ENCODE assay signal across 16 cellular contexts in the genomic region with DNA sequence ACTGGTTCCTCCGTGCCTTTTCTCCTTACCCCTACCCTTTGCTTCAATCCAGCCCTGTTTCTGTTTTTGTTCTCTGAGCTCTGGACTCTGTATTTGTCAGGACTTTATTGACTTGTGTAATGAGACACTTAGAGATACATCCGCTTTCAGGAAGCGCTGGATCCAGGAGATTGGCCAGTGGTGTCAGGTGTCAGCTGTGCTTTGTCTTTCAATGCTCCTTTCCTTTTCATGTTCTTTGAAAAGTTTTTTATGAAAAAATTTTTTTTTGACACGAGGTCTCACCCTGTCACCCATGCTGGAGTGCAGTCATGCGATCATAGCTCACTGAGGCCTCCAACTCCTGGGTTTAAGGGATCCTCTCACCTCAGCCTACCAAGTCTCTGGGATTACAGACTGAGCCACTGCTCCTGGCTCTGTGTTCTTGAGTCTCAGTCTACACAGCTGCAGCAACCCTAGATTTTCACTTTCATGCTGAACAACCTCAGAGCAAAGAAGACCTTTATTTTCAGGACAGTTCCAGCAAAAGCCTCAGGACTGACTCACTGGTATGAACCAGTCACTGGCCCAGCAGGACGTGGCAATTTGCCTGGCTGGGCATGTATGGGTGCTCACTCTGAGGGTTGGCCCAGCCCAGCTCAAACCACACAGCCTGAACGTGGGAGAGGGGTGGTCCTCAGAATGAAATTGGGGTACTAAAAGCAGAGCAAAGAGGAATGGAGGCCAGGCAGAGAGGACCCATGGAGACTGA.
DNase-seq lines count a peak whose midpoint lies in the region; ATAC-seq, FAIRE-seq and TF ChIP-seq lines count a peak whose summit lies in the region.
"Had no signal": no experiment of that assay in that cellular context is flagged by ENCODE, and none has a peak within 500 bp of the region (broad histone marks: within the 10 kb centered on the region; RNA-seq: fewer than 3 reads in every experiment).

No MANE protein-coding gene starts in this region.

- no peaks in the 10 kb centered on the region for H3K9me3 ChIP-seq in A549
- H3K9me3 ChIP-seq: neutrophil, vagina had no signal

- TF ChIP-seq POLR2A in A549 (IDR thresholded peaks at IDR 0.05; ENCODE audit: low read length): no peak

- no peak for TF ChIP-seq RAD21 in A549 (conservative IDR thresholded peaks at IDR 0.05 in 1 of 2, IDR thresholded peaks at IDR 0.05 in 1 of 2)

- H3K4me2 ChIP-seq in A549: no peak overlapping the region

- H3K4me1 ChIP-seq in A549: no peaks in the 10 kb centered on the region
- H3K4me1 ChIP-seq: lower lobe of right lung, vagina had no signal

- FAIRE-seq in A549 (lab: Jason Lieb, UNC): no peak

- DNase-seq in A549 (ENCODE audit: low read depth in 1 of 2, low spot score in 1 of 2) (no peak), GM03348 (ENCODE audit: low spot score) (peak; percentile 86), T1000 (lab: John Stamatoyannopoulos, UW) (peak; percentile 44), fibroblast of peridontal ligament (ENCODE audit: extremely low read depth) (peak; percentile 43), G401 (ENCODE audit: low spot score) (no peak), GM10266 (ENCODE audit: extremely low spot score) (no peak)
- DNase-seq in effector CD4-positive, alpha-beta T cell: no peak
- DNase-seq in stimulated activated CD4-positive, alpha-beta T cell treated with anti-CD3 and anti-CD28 coated beads, Interleukin-4, amount 100 ng/mL, for 24 hours: no peak
- DNase-seq: activated CD4-positive, alpha-beta T cell treated with anti-CD3 and anti-CD28 coated beads, Interleukin-2, amount 10 ng/mL, durations not matched to agents 7 days and 5 days; activated naive CD4-positive, alpha-beta T cell treated with anti-CD3 and anti-CD28 coated beads for 36 hours; C1 segment of cervical spinal cord; head of caudate nucleus; lower lobe of right lung had no signal

- TF ChIP-seq CTCF in A549 (IDR thresholded peaks at IDR 0.05) (no peak), GM10266 (IDR thresholded peaks at IDR 0.05; ENCODE audit: control insufficient read depth, insufficient read depth, low read depth, missing control alignments) (no peak)

- in situ Hi-C loops in G401 (cut with HindIII; ENCODE audit: low sequenced_read_pairs): no loop called here

- H3K4me3 ChIP-seq in A549: no peak overlapping the region
- H3K4me3 ChIP-seq: coronary artery, lower lobe of right lung, vagina had no signal

- CTCF ChIA-PET in A549 (lab: Yijun Ruan, JAX): interaction anchor here (0.6 to 12.3 kb wide), 5 partner anchors 11 to 421 kb away, joined by 3 to 104 read pairs (median 3); no protein-coding TSS in a partner anchor

- TF ChIP-seq EP300 in A549 (IDR thresholded peaks at IDR 0.05): no peak

- no peak overlapping the region for H3K27ac ChIP-seq in A549
- H3K27ac ChIP-seq: coronary artery, lower lobe of right lung, neutrophil, vagina had no signal

- POLR2A ChIA-PET in A549 (lab: Yijun Ruan, JAX): no interaction called here

- WGBS in A549 (ENCODE audit: missing lambda C conversion rate): 46% methylated on average over 7 of the region's 7 CpGs

- peak; percentile 11 to 45; a peak in 2 of 6 replicates for ATAC-seq in A549

TF ChIP-seq in A549, 52 proteins besides CTCF, POLR2A, EP300 and RAD21:
- TF ChIP-seq EHMT2 (IDR thresholded peaks at IDR 0.05; ENCODE audit: low read depth) (no peak), RFX5 (IDR thresholded peaks at IDR 0.05) (no peak), NR3C1 (IDR thresholded peaks at IDR 0.05) (no peak), MAFK (IDR thresholded peaks at IDR 0.05; ENCODE audit: partially characterized antibody) (no peak), JUNB (IDR thresholded peaks at IDR 0.05) (no peak), KDM1A (IDR thresholded peaks at IDR 0.05; ENCODE audit: low read depth) (no peak), BHLHE40 (IDR thresholded peaks at IDR 0.05; ENCODE audit: low read depth, low read length) (no peak), EHF (CRISPR knock-in tag; IDR thresholded peaks at IDR 0.05) (no peak), HES2 (IDR thresholded peaks at IDR 0.05) (no peak), JUN (IDR thresholded peaks at IDR 0.05) (no peak), CEBPB (IDR thresholded peaks at IDR 0.05) (no peak), RARB (CRISPR knock-in tag; IDR thresholded peaks at IDR 0.05) (no peak), HEYL (CRISPR knock-in tag; IDR thresholded peaks at IDR 0.05) (no peak), FOSL2 (IDR thresholded peaks at IDR 0.05) (no peak), FOSL2 (CRISPR knock-in tag; IDR thresholded peaks at IDR 0.05) (no peak), HOXA7 (CRISPR knock-in tag; IDR thresholded peaks at IDR 0.05) (no peak)
- TF ChIP-seq, protein P1, sequence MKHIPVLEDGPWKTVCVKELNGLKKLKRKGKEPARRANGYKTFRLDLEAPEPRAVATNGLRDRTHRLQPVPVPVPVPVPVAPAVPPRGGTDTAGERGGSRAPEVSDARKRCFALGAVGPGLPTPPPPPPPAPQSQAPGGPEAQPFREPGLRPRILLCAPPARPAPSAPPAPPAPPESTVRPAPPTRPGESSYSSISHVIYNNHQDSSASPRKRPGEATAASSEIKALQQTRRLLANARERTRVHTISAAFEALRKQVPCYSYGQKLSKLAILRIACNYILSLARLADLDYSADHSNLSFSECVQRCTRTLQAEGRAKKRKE (CRISPR knock-in tag; IDR thresholded peaks at IDR 0.05; ENCODE audit: low read depth): no peak
- TF ChIP-seq, protein P2, sequence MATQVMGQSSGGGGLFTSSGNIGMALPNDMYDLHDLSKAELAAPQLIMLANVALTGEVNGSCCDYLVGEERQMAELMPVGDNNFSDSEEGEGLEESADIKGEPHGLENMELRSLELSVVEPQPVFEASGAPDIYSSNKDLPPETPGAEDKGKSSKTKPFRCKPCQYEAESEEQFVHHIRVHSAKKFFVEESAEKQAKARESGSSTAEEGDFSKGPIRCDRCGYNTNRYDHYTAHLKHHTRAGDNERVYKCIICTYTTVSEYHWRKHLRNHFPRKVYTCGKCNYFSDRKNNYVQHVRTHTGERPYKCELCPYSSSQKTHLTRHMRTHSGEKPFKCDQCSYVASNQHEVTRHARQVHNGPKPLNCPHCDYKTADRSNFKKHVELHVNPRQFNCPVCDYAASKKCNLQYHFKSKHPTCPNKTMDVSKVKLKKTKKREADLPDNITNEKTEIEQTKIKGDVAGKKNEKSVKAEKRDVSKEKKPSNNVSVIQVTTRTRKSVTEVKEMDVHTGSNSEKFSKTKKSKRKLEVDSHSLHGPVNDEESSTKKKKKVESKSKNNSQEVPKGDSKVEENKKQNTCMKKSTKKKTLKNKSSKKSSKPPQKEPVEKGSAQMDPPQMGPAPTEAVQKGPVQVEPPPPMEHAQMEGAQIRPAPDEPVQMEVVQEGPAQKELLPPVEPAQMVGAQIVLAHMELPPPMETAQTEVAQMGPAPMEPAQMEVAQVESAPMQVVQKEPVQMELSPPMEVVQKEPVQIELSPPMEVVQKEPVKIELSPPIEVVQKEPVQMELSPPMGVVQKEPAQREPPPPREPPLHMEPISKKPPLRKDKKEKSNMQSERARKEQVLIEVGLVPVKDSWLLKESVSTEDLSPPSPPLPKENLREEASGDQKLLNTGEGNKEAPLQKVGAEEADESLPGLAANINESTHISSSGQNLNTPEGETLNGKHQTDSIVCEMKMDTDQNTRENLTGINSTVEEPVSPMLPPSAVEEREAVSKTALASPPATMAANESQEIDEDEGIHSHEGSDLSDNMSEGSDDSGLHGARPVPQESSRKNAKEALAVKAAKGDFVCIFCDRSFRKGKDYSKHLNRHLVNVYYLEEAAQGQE (IDR thresholded peaks at IDR 0.05): no peak
- TF ChIP-seq, protein P3, sequence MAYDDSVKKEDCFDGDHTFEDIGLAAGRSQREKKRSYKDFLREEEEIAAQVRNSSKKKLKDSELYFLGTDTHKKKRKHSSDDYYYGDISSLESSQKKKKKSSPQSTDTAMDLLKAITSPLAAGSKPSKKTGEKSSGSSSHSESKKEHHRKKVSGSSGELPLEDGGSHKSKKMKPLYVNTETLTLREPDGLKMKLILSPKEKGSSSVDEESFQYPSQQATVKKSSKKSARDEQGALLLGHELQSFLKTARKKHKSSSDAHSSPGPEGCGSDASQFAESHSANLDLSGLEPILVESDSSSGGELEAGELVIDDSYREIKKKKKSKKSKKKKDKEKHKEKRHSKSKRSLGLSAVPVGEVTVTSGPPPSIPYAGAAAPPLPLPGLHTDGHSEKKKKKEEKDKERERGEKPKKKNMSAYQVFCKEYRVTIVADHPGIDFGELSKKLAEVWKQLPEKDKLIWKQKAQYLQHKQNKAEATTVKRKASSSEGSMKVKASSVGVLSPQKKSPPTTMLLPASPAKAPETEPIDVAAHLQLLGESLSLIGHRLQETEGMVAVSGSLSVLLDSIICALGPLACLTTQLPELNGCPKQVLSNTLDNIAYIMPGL (CRISPR knock-in tag; IDR thresholded peaks at IDR 0.05; ENCODE audit: borderline replicate concordance): no peak
TF ChIP-seq in A549: peak in this region for 0.

Comparison
In these comparisons a context has a peak if more than half of its experiments do, and no peak if none do; other contexts are left out.
1. DNase-seq: peak in GM03348 (single experiment), T1000 (single experiment) and fibroblast of peridontal ligament (single experiment); none in A549 (0 of 2), effector CD4-positive, alpha-beta T cell (single experiment), G401 (single experiment), GM10266 (single experiment) and stimulated activated CD4-positive, alpha-beta T cell treated with anti-CD3 and anti-CD28 coated beads, Interleukin-4, amount 100 ng/mL, for 24 hours (single experiment).